ENCODE assay signal across 18 cellular contexts in genomic region chr16:86020971-86021370, GRCh38.
DNase-seq lines count a peak whose midpoint lies in the region; ATAC-seq, FAIRE-seq and TF ChIP-seq lines count a peak whose summit lies in the region.
"Had no signal": no experiment of that assay in that cellular context is flagged by ENCODE, and none has a peak within 500 bp of the region (broad histone marks: within the 10 kb centered on the region; RNA-seq: fewer than 3 reads in every experiment).

No MANE protein-coding gene starts in this region.

- H3K27ac Mint-ChIP-seq in activated B cell treated with CpG ODN at 0.5 μM for 24 hours = no peak overlapping the region
- H3K27ac Mint-ChIP-seq: B cell; CD8-positive, alpha-beta T cell had no signal

- CTCF ChIA-PET in activated B cell treated with CpG ODN at 0.5 μM for 24 hours (lab: Charles Lee) = interaction anchor here (1.6 to 3.3 kb wide), 2 partner anchors 200 to 201 kb away, joined by 4 to 14 read pairs; no protein-coding TSS in a partner anchor

- no peak overlapping the region for H3K9ac ChIP-seq in kidney (ENCODE audit: low read length in 2 of 2)
- H3K9ac ChIP-seq: BLaER1 treated with 17β-estradiol and CSF1 and Interleukin-3, amounts not matched to agents 10 nM and 100 nM had no signal

- intact Hi-C loops in activated B cell treated with CpG ODN at 0.5 μM for 24 hours (cut with micrococcal nuclease) = no loop called here
- intact Hi-C loops in kidney (cut with DNase I) = no loop called here
- intact Hi-C loops in sigmoid colon (cut with DNase I) = no loop called here

- peaks cover 2% of the 10 kb centered on the region for H3K36me3 Mint-ChIP-seq in activated B cell treated with CpG ODN at 0.5 μM for 24 hours (ENCODE audit: low read depth)
- H3K36me3 Mint-ChIP-seq: CD8-positive, alpha-beta T cell had no signal

- H3K9me3 ChIP-seq in RWPE2 (ENCODE audit: severe bottlenecking) (peaks cover 8% of the 10 kb centered on the region), kidney (ENCODE audit: control insufficient read depth in 1 of 2, low read length in 2 of 2) (peaks cover 12 to 17% of the 10 kb centered on the region in 2 donors), sigmoid colon (peaks cover 6 to 16% (median 11%) of the 10 kb centered on the region in 4 donors)

- DNase-seq in RWPE2 (ENCODE audit: low spot score) = peak; percentile 51
- DNase-seq in activated B cell treated with CpG ODN at 0.5 μM for 24 hours = peak; percentile 7
- DNase-seq in kidney = peak; percentile 45
- DNase-seq in sigmoid colon = peak; percentile 62
- DNase-seq in pons (ENCODE audit: low spot score) = no peak
- DNase-seq: CD8-positive, alpha-beta T cell; COR-L47; DMS 273 treated with DMSO at 0.1 percent for 48 hours; DMS53; DND-41; EL had no signal

- H3K4me3 Mint-ChIP-seq in activated B cell treated with CpG ODN at 0.5 μM for 24 hours = no peak overlapping the region
- H3K4me3 Mint-ChIP-seq: B cell; CD8-positive, alpha-beta T cell had no signal

- POLR2A ChIA-PET in activated B cell treated with CpG ODN at 0.5 μM for 24 hours (lab: Charles Lee) = no interaction called here

- FAIRE-seq in kidney (lab: Jason Lieb, UNC) = no peak
- FAIRE-seq: GM12878, HepG2 had no signal

- WGBS in sigmoid colon, 2 donors = 78 to 86% methylated on average over 7 of the region's 7 CpGs

- TF ChIP-seq POLR2A in sigmoid colon (IDR thresholded peaks at IDR 0.05) = no peak

- no peak for ATAC-seq in RWPE2 (ENCODE audit: low read depth)
- no peak for ATAC-seq in activated B cell treated with CpG ODN at 0.5 μM for 24 hours (ENCODE audit: low read depth)
- no peak for ATAC-seq in GM21723 (IDR thresholded peaks at IDR 0.05; ENCODE audit: unreplicated experiment)
- ATAC-seq in SK-N-SH treated with all-trans-retinoic acid at 6 μM for 48 hours = no peak
- ATAC-seq: CD8-positive, alpha-beta T cell; GM12878; HepG2 had no signal

- H3K9me3 Mint-ChIP-seq in activated B cell treated with CpG ODN at 0.5 μM for 24 hours = peaks cover 21% of the 10 kb centered on the region

- H3K27me3 ChIP-seq in RWPE2 (ENCODE audit: insufficient read depth, poor library complexity, severe bottlenecking) = peaks cover 42% of the 10 kb centered on the region
- no peaks in the 10 kb centered on the region for H3K27me3 ChIP-seq in sigmoid colon
- H3K27me3 ChIP-seq: BLaER1 treated with 17β-estradiol and CSF1 and Interleukin-3, amounts not matched to agents 10 nM and 100 nM had no signal

- H3K4me3 ChIP-seq in RWPE2 (ENCODE audit: severe bottlenecking) (no peak overlapping the region), kidney (ENCODE audit: low read length in 2 of 2) (no peak overlapping the region), sigmoid colon (no peak overlapping the region)
- H3K4me3 ChIP-seq: BLaER1 treated with 17β-estradiol and CSF1 and Interleukin-3, amounts not matched to agents 10 nM and 100 nM; GM12878; HAP-1 had no signal

- H3K36me3 ChIP-seq in RWPE2 (ENCODE audit: low read depth) (no peaks in the 10 kb centered on the region), kidney (ENCODE audit: control insufficient read depth in 1 of 2, insufficient read depth in 2 of 2, low read length in 2 of 2) (no peaks in the 10 kb centered on the region), sigmoid colon (no peaks in the 10 kb centered on the region)
- H3K36me3 ChIP-seq: HAP-1 had no signal

- H3K4me1 Mint-ChIP-seq in activated B cell treated with CpG ODN at 0.5 μM for 24 hours = peaks cover 18% of the 10 kb centered on the region

- TF ChIP-seq EP300 in sigmoid colon (IDR thresholded peaks at IDR 0.05) = no peak

- H3K4me1 ChIP-seq in RWPE2 (ENCODE audit: insufficient read depth, poor library complexity, severe bottlenecking) (no peaks in the 10 kb centered on the region), kidney (ENCODE audit: control insufficient read depth in 1 of 2, insufficient read depth in 1 of 2, low read depth in 1 of 2, low read length in 2 of 2) (no peaks in the 10 kb centered on the region), sigmoid colon (peaks cover 0 to 17% (median 15%) of the 10 kb centered on the region in 4 donors)
- H3K4me1 ChIP-seq: HAP-1 had no signal

- H3K27ac ChIP-seq in RWPE2 (ENCODE audit: poor library complexity, severe bottlenecking) (no peak overlapping the region), kidney (ENCODE audit: low read depth in 2 of 2, low read length in 2 of 2) (no peak overlapping the region), sigmoid colon (no peak overlapping the region)
- H3K27ac ChIP-seq: BLaER1 treated with 17β-estradiol and CSF1 and Interleukin-3, amounts not matched to agents 10 nM and 100 nM had no signal

- TF ChIP-seq CTCF in RWPE2 (IDR thresholded peaks at IDR 0.05; ENCODE audit: poor library complexity, severe bottlenecking) (no peak), activated B cell treated with CpG ODN at 0.5 μM for 24 hours (IDR thresholded peaks at IDR 0.05) (no peak), kidney (IDR thresholded peaks at IDR 0.05; ENCODE audit: borderline replicate concordance, extremely low read depth, insufficient read depth) (no peak), sigmoid colon (IDR thresholded peaks at IDR 0.05) (no peak)

- H3K27me3 Mint-ChIP-seq in activated B cell treated with CpG ODN at 0.5 μM for 24 hours = peaks cover 11% of the 10 kb centered on the region

TF ChIP-seq in SK-N-SH treated with all-trans-retinoic acid at 6 μM for 48 hours, 23 proteins besides CTCF, POLR2A, EP300 and RAD21:
- TF ChIP-seq ZFP3 (CRISPR knock-in tag; IDR thresholded peaks at IDR 0.05) = no peak
- TF ChIP-seq CREB5 (CRISPR knock-in tag; IDR thresholded peaks at IDR 0.05; ENCODE audit: low read depth) = no peak
- no peak for TF ChIP-seq BACH2 (CRISPR knock-in tag; IDR thresholded peaks at IDR 0.05; ENCODE audit: borderline replicate concordance)
- no peak for TF ChIP-seq TOX (CRISPR knock-in tag; IDR thresholded peaks at IDR 0.05; ENCODE audit: borderline replicate concordance)
- TF ChIP-seq ARNTL (CRISPR knock-in tag; IDR thresholded peaks at IDR 0.05; ENCODE audit: borderline replicate concordance, low read depth) = no peak
- TF ChIP-seq POU6F1 (CRISPR knock-in tag; IDR thresholded peaks at IDR 0.05; ENCODE audit: borderline replicate concordance, low read depth) = no peak
- TF ChIP-seq ZNF70 (CRISPR knock-in tag; IDR thresholded peaks at IDR 0.05) = no peak
- no peak for TF ChIP-seq GLIS3 (CRISPR knock-in tag; IDR thresholded peaks at IDR 0.05)
- no peak for TF ChIP-seq RARB (CRISPR knock-in tag; IDR thresholded peaks at IDR 0.05)
- TF ChIP-seq OSR1 (CRISPR knock-in tag; IDR thresholded peaks at IDR 0.05) = no peak
- TF ChIP-seq ZNF8 (CRISPR knock-in tag; IDR thresholded peaks at IDR 0.05) = no peak
- TF ChIP-seq ZNF565 (CRISPR knock-in tag; conservative IDR thresholded peaks at IDR 0.05; ENCODE audit: low read depth) = no peak
TF ChIP-seq in SK-N-SH treated with all-trans-retinoic acid at 6 μM for 48 hours: peak in this region for 0.
